Comparison of ENCODE assay signal across 8 cellular contexts in genomic region chr1:169550294-169550693, GRCh38. TPM values are rescaled to one million over a fixed set of nuclear protein-coding genes. Genes with fewer than 3 reads are reported as not detected.
DNase-seq lines count a peak whose midpoint lies in the region; ATAC-seq, FAIRE-seq and TF ChIP-seq lines count a peak whose summit lies in the region.

No MANE protein-coding gene starts in this region.

- no peak overlapping the region for H3K4me3 Mint-ChIP-seq in naive thymus-derived CD8-positive, alpha-beta T cell

- H3K9ac ChIP-seq in PC-3 (ENCODE audit: low read length) = no peak overlapping the region

- no peak overlapping the region for H3K27ac ChIP-seq in right atrium auricular region
- H3K27ac ChIP-seq in PC-3 (ENCODE audit: low read length) = no peak overlapping the region

- peak; percentile 28 for FAIRE-seq in HTR-8/SVneo (lab: Jason Lieb, UNC)

- peaks cover 0 to 6% (median 1%) of the 10 kb centered on the region in 4 donors for H3K4me1 Mint-ChIP-seq in naive thymus-derived CD8-positive, alpha-beta T cell

- DNase-seq in Right ventricle myocardium superior = no peak
- no peak for DNase-seq in right atrium auricular region (ENCODE audit: low spot score)
- peak; percentile 23 for DNase-seq in HTR-8/SVneo (ENCODE audit: insufficient read length, low spot score)
- DNase-seq in PC-3 = peak; percentile 84
- DNase-seq in epithelial cell of esophagus (ENCODE audit: low read depth) = peak; percentile 60
- peak in 4 of 10 donors; percentile 5 to 60 (median 50) for DNase-seq in naive thymus-derived CD8-positive, alpha-beta T cell
- DNase-seq in effector CD8-positive, alpha-beta T cell (lab: John Stamatoyannopoulos, UW) = no peak

- H3K36me3 Mint-ChIP-seq in naive thymus-derived CD8-positive, alpha-beta T cell = no peaks in the 10 kb centered on the region

- no peak overlapping the region for H2AFZ ChIP-seq in PC-3 (ENCODE audit: low read length)

- H3K79me2 ChIP-seq in PC-3 (ENCODE audit: low read length) = no peaks in the 10 kb centered on the region

- POLR2A ChIA-PET in PC-3 (lab: Charles Lee; ENCODE audit: unreplicated experiment) = no interaction called here
- POLR2A ChIA-PET in naive thymus-derived CD8-positive, alpha-beta T cell (lab: Charles Lee) = no interaction called here

- H3K36me3 ChIP-seq in right atrium auricular region (no peaks in the 10 kb centered on the region), PC-3 (ENCODE audit: low read depth, low read length) (no peaks in the 10 kb centered on the region)

- no TSS peak for BruUV-seq in PC-3 (replicated peaks; lab: Mats Ljungman, UMichigan)

- H4K20me1 ChIP-seq in PC-3 (ENCODE audit: low read length) = no peaks in the 10 kb centered on the region

- no peaks in the 10 kb centered on the region for H3K4me1 ChIP-seq in right atrium auricular region
- no peaks in the 10 kb centered on the region for H3K4me1 ChIP-seq in PC-3 (ENCODE audit: insufficient read depth, low read length)

- H3K4me3 ChIP-seq in right atrium auricular region (no peak overlapping the region), PC-3 (ENCODE audit: low read length) (no peak overlapping the region), epithelial cell of esophagus (ENCODE audit: low read length) (no peak overlapping the region)

- no peaks in the 10 kb centered on the region for H3K9me3 Mint-ChIP-seq in naive thymus-derived CD8-positive, alpha-beta T cell

- H3K4me2 ChIP-seq in PC-3 (ENCODE audit: low read length) = no peak overlapping the region

- peaks cover 0 to 6% (median 2%) of the 10 kb centered on the region in 5 donors for H3K27me3 Mint-ChIP-seq in naive thymus-derived CD8-positive, alpha-beta T cell

- peak in 1 of 2 donors; percentile 53 for TF ChIP-seq CTCF in right atrium auricular region (IDR thresholded peaks at IDR 0.05)
- TF ChIP-seq CTCF in PC-3 (conservative IDR thresholded peaks at IDR 0.05; ENCODE audit: low read depth, low read length) = peak; percentile 75
- TF ChIP-seq CTCF in epithelial cell of esophagus (IDR thresholded peaks at IDR 0.05; ENCODE audit: insufficient read depth, low read depth, low read length, missing control alignments) = peak; percentile 44

- ATAC-seq in Right ventricle myocardium superior (ENCODE audit: poor library complexity) (peak; percentile 82), PC-3 (peak; percentile 81), HG02571 (IDR thresholded peaks at IDR 0.05; ENCODE audit: unreplicated experiment) (no peak)
- ATAC-seq in naive thymus-derived CD8-positive, alpha-beta T cell = peak; percentile 71 to 75

- CTCF ChIA-PET in PC-3 (lab: Charles Lee) = no interaction called here

- H3F3A ChIP-seq in PC-3 (ENCODE audit: low read length, unreplicated experiment) = no peaks in the 10 kb centered on the region

- intact Hi-C loops in Right ventricle myocardium superior (cut with DNase I) = loop anchor here (5.0 kb wide), 1 partner anchor 257 kb away; no protein-coding TSS in a partner anchor
- intact Hi-C loops in PC-3 (cut with micrococcal nuclease) = loop anchor here (1.0 to 5.0 kb wide), 4 partner anchors 37 to 259 kb away; partner anchors contain the start of gene F5

- H3K27me3 ChIP-seq in right atrium auricular region (no peaks in the 10 kb centered on the region), PC-3 (ENCODE audit: low read length) (no peaks in the 10 kb centered on the region)

- no peaks in the 10 kb centered on the region for H3K9me2 ChIP-seq in PC-3 (replicated peaks; ENCODE audit: low read length)

- H3K27ac Mint-ChIP-seq in naive thymus-derived CD8-positive, alpha-beta T cell = no peak overlapping the region

- H3K9me3 ChIP-seq in right atrium auricular region (no peaks in the 10 kb centered on the region), PC-3 (ENCODE audit: low read length) (no peaks in the 10 kb centered on the region)

RNA-seq across cellular contexts. Expression of gene F5, which starts 36.0 kb away (rescaled TPM):
- total RNA-seq in Right ventricle myocardium superior (21.2 TPM), right atrium auricular region (10 to 100 TPM in 1 of 2 donors, 1 to 10 TPM in 1; 4.9 to 55.5 TPM), PC-3 (2014; rRNA removed) (not detected in 2 replicates)
- under 1 TPM; 0.16 to 0.19 TPM for total RNA-seq in naive thymus-derived CD8-positive, alpha-beta T cell
- under 1 TPM in 2 of 3 donors, not detected in 1; 0.23 to 0.91 TPM for polyA plus RNA-seq in naive thymus-derived CD8-positive, alpha-beta T cell

Comparison
In these comparisons a context has a peak if more than half of its experiments do, and no peak if none do; other contexts are left out.
1. DNase-seq: peak in HTR-8/SVneo (single experiment), PC-3 (single experiment) and epithelial cell of esophagus (single experiment); none in Right ventricle myocardium superior (single experiment), right atrium auricular region (single experiment) and effector CD8-positive, alpha-beta T cell (single experiment).